17 cellular contexts compared by ENCODE assay signal in the genomic region with DNA sequence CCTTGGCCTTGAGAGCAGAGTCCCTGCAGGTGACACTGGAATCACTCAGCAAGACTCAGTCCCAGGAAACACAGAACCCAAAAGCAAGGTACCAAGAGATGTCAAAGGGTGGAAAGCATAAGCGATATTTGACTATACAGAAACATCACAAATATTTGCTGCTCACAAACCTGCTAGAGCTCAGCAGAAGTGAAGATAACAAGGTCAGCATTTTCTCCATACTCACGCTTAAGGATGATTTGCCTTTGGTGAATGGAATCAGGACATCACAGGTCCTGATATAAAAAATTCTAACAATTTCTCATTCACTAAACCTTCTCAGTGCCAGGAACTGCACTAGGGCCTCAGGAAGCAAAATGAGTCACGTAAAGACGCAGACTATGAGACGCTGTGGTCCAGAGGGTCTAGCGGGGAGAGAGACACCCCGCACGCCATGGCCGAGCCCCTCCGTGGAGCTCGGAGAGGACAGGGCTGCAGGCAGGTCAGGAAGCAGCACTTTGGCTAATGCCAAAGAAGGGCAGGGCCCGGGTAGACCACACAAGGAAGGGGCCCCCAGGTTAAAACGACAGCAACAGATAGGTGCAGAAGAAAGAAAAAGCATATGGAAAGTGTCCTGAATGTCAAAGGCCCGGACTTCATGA.
"Had no signal": no experiment of that assay in that cellular context is flagged by ENCODE, and none has a peak within 500 bp of the region (broad histone marks: within the 10 kb centered on the region; RNA-seq: fewer than 3 reads in every experiment).

No MANE protein-coding gene starts in this region.

- H3K9me3 ChIP-seq: body of pancreas, gastroesophageal sphincter, heart right ventricle, left lung, ovary, tibial artery, vagina had no signal

- H3K36me3 Mint-ChIP-seq: activated naive CD8-positive, alpha-beta T cell; WTC11 had no signal

- H3K36me3 ChIP-seq: gastroesophageal sphincter, left lung, ovary, tibial artery, vagina had no signal

- H3K27ac ChIP-seq: body of pancreas, gastroesophageal sphincter, heart right ventricle, left lung, ovary, tibial artery, vagina had no signal

- H3K4me1 ChIP-seq: gastroesophageal sphincter, left lung, tibial artery, vagina had no signal

- H3K27me3 ChIP-seq: body of pancreas, heart right ventricle, left lung, ovary, vagina had no signal

- H3K27ac Mint-ChIP-seq: activated CD4-positive, alpha-beta memory T cell treated with anti-CD3 and anti-CD28 coated beads, Interleukin-2, amount 10 ng/mL, durations not matched to agents 7 days and 5 days; activated naive CD8-positive, alpha-beta T cell; activated T-cell treated with anti-CD3 and anti-CD28 coated beads, Interleukin-2, amount 50 U/mL, for 24 hours; WTC11 had no signal

- H3K4me3 Mint-ChIP-seq: activated CD4-positive, alpha-beta memory T cell treated with anti-CD3 and anti-CD28 coated beads, Interleukin-2, amount 10 ng/mL, durations not matched to agents 7 days and 5 days; activated naive CD8-positive, alpha-beta T cell; activated T-cell treated with anti-CD3 and anti-CD28 coated beads, Interleukin-2, amount 50 U/mL, for 24 hours; central memory CD8-positive, alpha-beta T cell; WTC11 had no signal

- H3K4me1 Mint-ChIP-seq: central memory CD8-positive, alpha-beta T cell had no signal

- DNase-seq: activated CD4-positive, alpha-beta memory T cell treated with anti-CD3 and anti-CD28 coated beads, Interleukin-2, amount 10 ng/mL, durations not matched to agents 7 days and 5 days; activated CD4-positive, alpha-beta T cell treated with anti-CD3 and anti-CD28 coated beads for 4 hours; activated gamma-delta T cell treated with Interleukin-2 at 50 U/mL for 16 hours; activated T-cell treated with anti-CD3 and anti-CD28 coated beads, Interleukin-2, amount 50 U/mL, for 24 hours; amniotic stem cell; body of pancreas; heart right ventricle; left lung; stimulated activated CD4-positive, alpha-beta T cell treated with anti-CD3 and anti-CD28 coated beads, Interleukin-12 subunit alpha, Interleukin-12 subunit beta, amount 100 ng/mL, for 4 hours; stimulated activated CD4-positive, alpha-beta T cell treated with anti-CD3 and anti-CD28 coated beads, Interleukin-2, amount 100 ng/mL, for 24 hours; tibial artery had no signal

- H3K4me3 ChIP-seq: body of pancreas, gastroesophageal sphincter, heart right ventricle, left lung, ovary, tibial artery, vagina had no signal

- ATAC-seq: body of pancreas, gastroesophageal sphincter, heart right ventricle, left lung, WTC11 had no signal
